ENCODE assay signal across 6 cellular contexts in the genomic region with DNA sequence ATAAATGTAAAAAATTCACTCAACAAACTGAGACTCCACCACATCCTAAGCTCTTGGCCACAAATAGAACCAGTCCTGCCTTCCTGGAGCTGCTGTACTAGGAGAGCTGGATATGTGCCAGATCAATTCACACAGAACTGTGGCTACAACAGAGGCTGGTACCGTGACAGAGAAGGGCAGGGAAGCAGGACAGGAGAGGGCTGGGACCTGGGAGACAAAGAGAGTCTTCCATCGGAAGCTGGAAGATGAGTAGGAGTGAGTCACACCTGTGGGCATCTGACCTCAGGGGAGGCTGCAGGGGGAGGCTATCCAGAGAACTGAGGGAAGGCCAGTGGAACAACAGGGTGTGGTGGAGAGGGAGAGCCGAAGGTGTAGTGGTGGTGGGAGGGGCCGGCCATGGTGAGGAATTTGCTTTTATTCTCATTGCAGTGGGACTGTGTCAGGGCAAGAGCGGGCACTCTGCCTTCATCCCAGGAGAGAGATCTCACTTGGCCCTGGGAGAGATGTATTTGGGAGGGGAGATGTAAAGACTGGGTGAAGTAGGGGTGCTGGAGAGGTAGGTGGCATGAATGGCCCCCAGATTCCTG. TPM values are rescaled to one million over a fixed set of nuclear protein-coding genes. Genes with fewer than 3 reads are reported as not detected.
DNase-seq lines count a peak whose midpoint lies in the region; TF ChIP-seq lines count a peak whose summit lies in the region.

No MANE protein-coding gene starts in this region.

- WGBS in hepatocyte (ENCODE audit: low lambda C conversion rate, missing lambda C conversion rate): 44% methylated on average over 5 of the region's 5 CpGs

- H3K9me2 ChIP-seq in hepatocyte (replicated peaks; ENCODE audit: insufficient read depth): no peaks in the 10 kb centered on the region

- H3K4me1 ChIP-seq in SJCRH30 (peaks cover 51% of the 10 kb centered on the region), hepatocyte (ENCODE audit: insufficient read depth) (peaks cover 51% of the 10 kb centered on the region)

- H3K36me3 ChIP-seq in SJCRH30 (no peaks in the 10 kb centered on the region), hepatocyte (replicated peaks; ENCODE audit: insufficient read depth, low read depth) (no peaks in the 10 kb centered on the region)

- DNase-seq in Daoy (ENCODE audit: low read depth) (peak; percentile 88), SJCRH30 (peak in 1 of 2 experiments; percentile 57), hepatocyte (ENCODE audit: low spot score) (peak; percentile 65), SIG-M5 treated with dmso at 0.1 percent for 504 hours (lab: John Stamatoyannopoulos, UW; ENCODE audit: unreplicated experiment) (no peak), GM13976 (ENCODE audit: low spot score) (no peak)
- DNase-seq in activated CD8-positive, alpha-beta memory T cell treated with anti-CD3 and anti-CD28 coated beads for 24 hours: no peak

- H3K9me3 ChIP-seq in SJCRH30 (replicated peaks) (no peaks in the 10 kb centered on the region), hepatocyte (ENCODE audit: low read depth) (no peaks in the 10 kb centered on the region)

- H3K4me3 ChIP-seq in SJCRH30: no peak overlapping the region
- H3K4me3 ChIP-seq in hepatocyte: no peak overlapping the region

- H3K4me2 ChIP-seq in hepatocyte: no peak overlapping the region

- in situ Hi-C loops in GM13976 (cut with MboI; ENCODE audit: low sequenced_read_pairs, unreplicated experiment): no loop called here

- H3K27me3 ChIP-seq in SJCRH30: no peaks in the 10 kb centered on the region
- H3K27me3 ChIP-seq in hepatocyte: no peaks in the 10 kb centered on the region

- H3K27ac ChIP-seq in SJCRH30 (peak overlapping the region; percentile 71; the same call in 1 of the 2 replicates), hepatocyte (peak overlapping the region; percentile 98)

- no peak for TF ChIP-seq CTCF in hepatocyte (IDR thresholded peaks at IDR 0.05; ENCODE audit: poor library complexity)
- no peak for TF ChIP-seq CTCF in GM13976 (IDR thresholded peaks at IDR 0.05; ENCODE audit: borderline replicate concordance, control extremely low read depth, extremely low read depth, insufficient read depth, missing control alignments)

- peaks cover 18% of the 10 kb centered on the region for H3K79me2 ChIP-seq in hepatocyte

- no peak overlapping the region for H2AFZ ChIP-seq in hepatocyte

- H4K20me1 ChIP-seq in hepatocyte (ENCODE audit: insufficient read depth, poor library complexity, severe bottlenecking): no peaks in the 10 kb centered on the region

RNA-seq across cellular contexts. Expression of a gene that starts 1.9 kb away (rescaled TPM):
- 31.0 and 49.4 TPM in 2 replicates for total RNA-seq in Daoy (2014; rRNA removed; shearing (Covaris generic))
- 13.2 and 17.2 TPM in 2 replicates for total RNA-seq in SJCRH30 (2014; rRNA removed; shearing (Covaris generic))
- 46.0 and 53.7 TPM in 2 replicates for total RNA-seq in hepatocyte
- 85.3 and 101 TPM in 2 replicates for polyA plus RNA-seq in hepatocyte

RNA-seq across cellular contexts. Expression of a gene that starts 10.2 kb away (rescaled TPM):
- 77.3 and 117 TPM in 2 replicates for total RNA-seq in Daoy (2014; rRNA removed; shearing (Covaris generic))
- total RNA-seq in SJCRH30 (2014; rRNA removed; shearing (Covaris generic)): 30.6 and 32.6 TPM in 2 replicates
- 20.5 and 20.8 TPM in 2 replicates for total RNA-seq in hepatocyte
- 52.4 and 57.3 TPM in 2 replicates for polyA plus RNA-seq in hepatocyte

RNA-seq across cellular contexts. Expression of a gene that starts 12.3 kb away (rescaled TPM):
- 23.7 and 30.2 TPM in 2 replicates for total RNA-seq in Daoy (2014; rRNA removed; shearing (Covaris generic))
- 18.3 and 21.5 TPM in 2 replicates for total RNA-seq in SJCRH30 (2014; rRNA removed; shearing (Covaris generic))
- total RNA-seq in hepatocyte: 28.5 and 34.1 TPM in 2 replicates
- polyA plus RNA-seq in hepatocyte: 105 and 112 TPM in 2 replicates

RNA-seq across cellular contexts. Expression of a gene that starts 15.8 kb away (rescaled TPM):
- total RNA-seq in Daoy (2014; rRNA removed; shearing (Covaris generic)): 30.9 and 34.2 TPM in 2 replicates
- 16.8 and 18.5 TPM in 2 replicates for total RNA-seq in SJCRH30 (2014; rRNA removed; shearing (Covaris generic))
- total RNA-seq in hepatocyte: 8.4 and 20.9 TPM in 2 replicates
- 12.5 and 18.1 TPM in 2 replicates for polyA plus RNA-seq in hepatocyte

RNA-seq across cellular contexts. Expression of a gene that starts 35.2 kb away (rescaled TPM):
- total RNA-seq in Daoy (2014; rRNA removed; shearing (Covaris generic)): 69.4 and 84.5 TPM in 2 replicates
- total RNA-seq in SJCRH30 (2014; rRNA removed; shearing (Covaris generic)): 39.1 and 41.8 TPM in 2 replicates
- 80.4 and 83.9 TPM in 2 replicates for total RNA-seq in hepatocyte
- 162 and 167 TPM in 2 replicates for polyA plus RNA-seq in hepatocyte

Comparison
In these comparisons a context has a peak if more than half of its experiments do, and no peak if none do; other contexts are left out.
1. DNase-seq: peak in Daoy (single experiment) and hepatocyte (single experiment); none in SIG-M5 treated with dmso at 0.1 percent for 504 hours (single experiment), activated CD8-positive, alpha-beta memory T cell treated with anti-CD3 and anti-CD28 coated beads for 24 hours (single experiment) and GM13976 (single experiment).